In the genomic region with DNA sequence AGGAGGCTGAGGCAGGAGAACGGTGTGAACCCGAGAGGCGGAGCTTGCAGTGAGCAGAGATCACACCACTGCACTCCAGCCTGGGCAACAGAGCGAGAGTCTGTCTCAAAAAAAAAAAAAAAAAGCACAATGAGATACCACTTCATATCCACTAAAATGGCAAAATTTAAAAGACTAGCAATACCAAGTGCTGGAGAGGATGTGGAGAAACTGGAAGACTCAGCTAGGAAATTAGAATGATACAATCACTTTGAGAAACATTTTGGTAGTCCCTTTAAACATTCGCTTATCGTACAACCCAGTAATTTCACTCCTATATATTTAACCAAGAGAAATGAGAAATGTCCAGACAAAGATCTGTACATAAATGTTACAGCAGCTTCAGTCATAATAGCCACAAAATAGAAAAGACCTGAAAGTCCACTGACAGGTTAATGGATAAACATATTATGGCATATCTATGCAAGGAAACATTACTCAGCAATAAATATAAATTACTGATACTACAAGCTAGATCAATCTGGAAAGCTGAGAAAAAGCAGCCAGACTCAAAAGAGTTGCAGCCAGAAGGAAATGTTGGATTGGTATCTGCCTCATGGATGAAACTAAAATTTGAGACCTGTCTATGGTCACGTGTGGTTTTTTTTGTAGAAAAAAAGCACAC, we compare ENCODE assay signal across 2 cellular contexts.
TF ChIP-seq lines count a peak whose summit lies in the region.

No MANE protein-coding gene starts in this region.

TF ChIP-seq in A549, 52 proteins besides CTCF, POLR2A, EP300 and RAD21 (continued from another document):
- peak; percentile 58 for TF ChIP-seq MAFK (IDR thresholded peaks at IDR 0.05; ENCODE audit: partially characterized antibody)

TF ChIP-seq in IMR-90, 13 proteins besides CTCF, POLR2A, EP300 and RAD21 (continued from another document):
- TF ChIP-seq MXI1 (IDR thresholded peaks at IDR 0.05; ENCODE audit: borderline replicate concordance, low read depth, low read length) = no peak
- no peak for TF ChIP-seq RCOR1 (IDR thresholded peaks at IDR 0.05; ENCODE audit: insufficient replicate concordance, low read length)
- peak; percentile 50 for TF ChIP-seq MAFK (IDR thresholded peaks at IDR 0.05; ENCODE audit: low read depth, low read length)
TF ChIP-seq in IMR-90: peak in this region for 1.
